8 cellular contexts compared by ENCODE assay signal in genomic region chr7:36152756-36153570, GRCh38. TPM values are rescaled to one million over a fixed set of nuclear protein-coding genes. Genes with fewer than 3 reads are reported as not detected.
A peak's percentile ranks its signal among the peaks of the same experiment; 100 is the strongest.
DNase-seq lines count a peak whose midpoint lies in the region; ATAC-seq and TF ChIP-seq lines count a peak whose summit lies in the region.

Gene EEPD1, plus strand, starts transcription at chr7:36153254. Its CDS starts 1,071 bp downstream, at chr7:36154325.

- no peak for TF ChIP-seq CTCF in esophagus squamous epithelium (IDR thresholded peaks at IDR 0.05)

- H3K4me3 ChIP-seq in esophagus squamous epithelium, result peak within 1 kb of the TSS; percentile 61 to 89 (median 76)

- H3K36me3 ChIP-seq in KOPT-K1 (ENCODE audit: insufficient read depth, low read length), result no peaks in the 10 kb centered on the region
- H3K36me3 ChIP-seq in esophagus squamous epithelium, result no peaks in the 10 kb centered on the region

- no peaks in the 10 kb centered on the region for H3K27me3 ChIP-seq in esophagus squamous epithelium

- TF ChIP-seq POLR2A in esophagus squamous epithelium (IDR thresholded peaks at IDR 0.05), result peak in 3 of 4 donors; percentile 34 to 86 (median 82)

- DNase-seq in DMS79 (lab: John Stamatoyannopoulos, UW) (peak; percentile 86), RKO (ENCODE audit: low spot score) (peak; percentile 97), activated T-helper 1 cell treated with Interleukin-2 at 50 U/mL for 16 hours (ENCODE audit: low read depth) (peak; percentile 99), esophagus squamous epithelium (lab: John Stamatoyannopoulos, UW) (peak; percentile 97), myocyte (ENCODE audit: low read depth) (peak; percentile 100)
- DNase-seq in stimulated activated CD8-positive, alpha-beta memory T cell treated with anti-CD3 and anti-CD28 coated beads, Interleukin-7, amount 100 ng/mL, for 4 hours (ENCODE audit: low read depth in 2 of 2), result peak; percentile 98 to 100

- H3K9me3 ChIP-seq in KOPT-K1 (ENCODE audit: insufficient read depth, low read length, poor library complexity, severe bottlenecking), result peaks cover 7% of the 10 kb centered on the region
- H3K9me3 ChIP-seq in esophagus squamous epithelium, result peaks cover 0 to 5% (median 0%) of the 10 kb centered on the region in 3 donors

- WGBS in esophagus squamous epithelium, 2 donors, result 0% methylated on average over 9 to 16 of the region's 88 CpGs

- H3K27ac ChIP-seq in KOPT-K1 (ENCODE audit: low read depth, low read length, poor library complexity, severe bottlenecking) (peak within 1 kb of the TSS; percentile 59), esophagus squamous epithelium (peak within 1 kb of the TSS; percentile 83 to 91 (median 88))

- intact Hi-C loops in esophagus squamous epithelium (cut with DNase I), result no loop called here

- ATAC-seq in GM21825 (IDR thresholded peaks at IDR 0.05; ENCODE audit: unreplicated experiment), result peak; percentile 97

- peaks cover 38 to 56% (median 40%) of the 10 kb centered on the region in 3 donors for H3K4me1 ChIP-seq in esophagus squamous epithelium

RNA-seq across cellular contexts. Expression of gene EEPD1, which starts in this region (rescaled TPM):
- total RNA-seq in esophagus squamous epithelium (10 to 100 TPM in 1 of 4 donors, 1 to 10 TPM in 3; 2.3 to 10.2 (median 4.8) TPM), myocyte (4.3 and 5.6 TPM in 2 replicates)
- 11.0 TPM for polyA plus RNA-seq in myocyte (2012)

Comparison
In these comparisons a context has a peak if more than half of its experiments do, and no peak if none do; other contexts are left out.
1. Peak in every context shown above with its lines: DNase-seq, ATAC-seq, H3K4me3 ChIP-seq and H3K27ac ChIP-seq.